Comparison of ENCODE assay signal across 7 cellular contexts in the genomic region with DNA sequence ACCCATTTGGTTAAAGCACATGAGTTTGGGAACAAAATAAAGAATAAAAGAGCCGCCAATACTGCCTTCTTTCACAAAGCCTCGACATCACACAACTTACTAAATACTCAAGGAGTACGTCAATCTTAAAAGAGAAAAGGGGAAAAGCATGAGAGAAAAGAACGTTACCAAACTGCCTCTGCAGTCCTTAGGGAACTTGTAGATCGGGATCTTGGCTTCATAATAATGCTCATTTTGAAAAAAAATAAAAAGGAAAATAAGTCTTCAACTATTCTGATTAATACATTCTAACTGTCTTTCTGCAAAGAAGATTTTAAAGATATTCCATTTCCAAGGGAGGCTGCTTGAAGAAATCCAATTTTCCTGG.
A peak's percentile ranks its signal among the peaks of the same experiment; 100 is the strongest.
DNase-seq lines count a peak whose midpoint lies in the region; ATAC-seq and TF ChIP-seq lines count a peak whose summit lies in the region.

No MANE protein-coding gene starts in this region.

- H3K4me2 ChIP-seq in PC-3 (ENCODE audit: low read length): peak overlapping the region; percentile 73

- DNase-seq in PC-3 (no peak), coronary artery (ENCODE audit: low spot score) (no peak), suprapubic skin (ENCODE audit: low spot score in 2 of 2) (no peak), NCI-H748 treated with DMSO at 0.1 percent for 48 hours (lab: John Stamatoyannopoulos, UW) (no peak), C1 segment of cervical spinal cord (lab: John Stamatoyannopoulos, UW) (no peak)

- TF ChIP-seq POLR2A in suprapubic skin (IDR thresholded peaks at IDR 0.05): no peak

- TSS peak; percentile 59 for BruUV-seq in PC-3 (replicated peaks; lab: Mats Ljungman, UMichigan)

- 16% methylated on average over 5 of the region's 5 CpGs for WGBS in suprapubic skin

- no peaks in the 10 kb centered on the region for H3K36me3 ChIP-seq in PC-3 (ENCODE audit: low read depth, low read length)
- no peaks in the 10 kb centered on the region for H3K36me3 ChIP-seq in suprapubic skin

- H4K20me1 ChIP-seq in PC-3 (ENCODE audit: low read length): no peaks in the 10 kb centered on the region

- no peak overlapping the region for H3K9ac ChIP-seq in PC-3 (ENCODE audit: low read length)

- H3K4me3 ChIP-seq in PC-3 (ENCODE audit: low read length) (peak overlapping the region; percentile 65), coronary artery (peak overlapping the region; percentile 66), mononuclear cell (ENCODE audit: low read length) (peak overlapping the region; percentile 23), suprapubic skin (peak overlapping the region; percentile 54)

- peak overlapping the region; percentile 61 for H2AFZ ChIP-seq in PC-3 (ENCODE audit: low read length)

- no peak overlapping the region for H3K27ac ChIP-seq in PC-3 (ENCODE audit: low read length)
- H3K27ac ChIP-seq in coronary artery: peak overlapping the region in 1 of 2 donors; percentile 60
- H3K27ac ChIP-seq in suprapubic skin: peak overlapping the region; percentile 74

- POLR2A ChIA-PET in PC-3 (lab: Charles Lee; ENCODE audit: unreplicated experiment): no interaction called here

- intact Hi-C loops in PC-3 (cut with micrococcal nuclease): no loop called here

- H3K9me3 ChIP-seq in PC-3 (ENCODE audit: low read length): no peaks in the 10 kb centered on the region
- H3K9me3 ChIP-seq in mononuclear cell (ENCODE audit: low read depth, low read length): no peaks in the 10 kb centered on the region
- no peaks in the 10 kb centered on the region for H3K9me3 ChIP-seq in suprapubic skin

- TF ChIP-seq EP300 in suprapubic skin (IDR thresholded peaks at IDR 0.05): no peak

- no peak for TF ChIP-seq CTCF in PC-3 (conservative IDR thresholded peaks at IDR 0.05; ENCODE audit: low read depth, low read length)
- no peak for TF ChIP-seq CTCF in coronary artery (IDR thresholded peaks at IDR 0.05)
- TF ChIP-seq CTCF in suprapubic skin (IDR thresholded peaks at IDR 0.05): no peak

- H3K27me3 ChIP-seq in PC-3 (ENCODE audit: low read length) (no peaks in the 10 kb centered on the region), mononuclear cell (ENCODE audit: insufficient read depth, low read length) (peaks cover 9% of the 10 kb centered on the region), suprapubic skin (no peaks in the 10 kb centered on the region)

- no peaks in the 10 kb centered on the region for H3F3A ChIP-seq in PC-3 (ENCODE audit: low read length, unreplicated experiment)

- H3K79me2 ChIP-seq in PC-3 (ENCODE audit: low read length): no peaks in the 10 kb centered on the region

- H3K4me1 ChIP-seq in PC-3 (ENCODE audit: insufficient read depth, low read length) (no peaks in the 10 kb centered on the region), mononuclear cell (ENCODE audit: insufficient read depth, low read length) (peaks cover 13% of the 10 kb centered on the region), suprapubic skin (peaks cover 16% of the 10 kb centered on the region)

- no peak for ATAC-seq in PC-3
- no peak for ATAC-seq in HG03095 (IDR thresholded peaks at IDR 0.05; ENCODE audit: unreplicated experiment)

- CTCF ChIA-PET in PC-3 (lab: Charles Lee): interaction anchor here (0.7 kb wide), 1 partner anchor 52 kb away, joined by 3 read pairs; no protein-coding TSS in a partner anchor

- H3K9me2 ChIP-seq in PC-3 (replicated peaks; ENCODE audit: low read length): no peaks in the 10 kb centered on the region
